In genomic region chr14:100056964-100057817, GRCh38 we compare ENCODE assay signal across 8 cellular contexts. TPM values are rescaled to one million over a fixed set of nuclear protein-coding genes. Genes with fewer than 3 reads are reported as not detected.
DNase-seq lines count a peak whose midpoint lies in the region; ATAC-seq and TF ChIP-seq lines count a peak whose summit lies in the region.

No MANE protein-coding gene starts in this region.

- H3K4me1 Mint-ChIP-seq in activated T-cell treated with anti-CD3 and anti-CD28 coated beads, Interleukin-2, amount 50 U/mL, for 4 hours (ENCODE audit: low read depth), result peaks cover 53% of the 10 kb centered on the region
- H3K4me1 Mint-ChIP-seq in chondrocyte (ENCODE audit: low read depth), result peaks cover 28% of the 10 kb centered on the region
- peaks cover 48 to 66% of the 10 kb centered on the region in 2 donors for H3K4me1 Mint-ChIP-seq in natural killer cell treated with Interleukin-12 subunit alpha and Interleukin-12 subunit beta and Interleukin-15 and Interleukin-18, amount 100 ng/mL, for 72 hours (ENCODE audit: low read depth in 2 of 2)

- peak; percentile 51 to 63 for ATAC-seq in activated T-cell treated with anti-CD3 and anti-CD28 coated beads, Interleukin-2, amount 50 U/mL, for 4 hours
- peak in 1 of 2 donors; percentile 71 for ATAC-seq in natural killer cell treated with Interleukin-12 subunit alpha and Interleukin-12 subunit beta and Interleukin-15 and Interleukin-18, amount 100 ng/mL, for 72 hours
- ATAC-seq in GM19023 (IDR thresholded peaks at IDR 0.05; ENCODE audit: unreplicated experiment), result no peak

- no peak overlapping the region for H3K4me3 ChIP-seq in LNCaP clone FGC (ENCODE audit: low read depth, low read length)

- no peaks in the 10 kb centered on the region for H3K36me3 Mint-ChIP-seq in activated T-cell treated with anti-CD3 and anti-CD28 coated beads, Interleukin-2, amount 50 U/mL, for 4 hours (ENCODE audit: insufficient read depth)
- H3K36me3 Mint-ChIP-seq in chondrocyte (ENCODE audit: low read depth), result no peaks in the 10 kb centered on the region
- H3K36me3 Mint-ChIP-seq in natural killer cell treated with Interleukin-12 subunit alpha and Interleukin-12 subunit beta and Interleukin-15 and Interleukin-18, amount 100 ng/mL, for 72 hours, result no peaks in the 10 kb centered on the region

- H3K9me3 Mint-ChIP-seq in activated T-cell treated with anti-CD3 and anti-CD28 coated beads, Interleukin-2, amount 50 U/mL, for 4 hours, result no peaks in the 10 kb centered on the region
- H3K9me3 Mint-ChIP-seq in chondrocyte (ENCODE audit: low read depth), result peaks cover 3% of the 10 kb centered on the region
- no peaks in the 10 kb centered on the region for H3K9me3 Mint-ChIP-seq in natural killer cell treated with Interleukin-12 subunit alpha and Interleukin-12 subunit beta and Interleukin-15 and Interleukin-18, amount 100 ng/mL, for 72 hours

- TF ChIP-seq CTCF in LNCaP clone FGC (IDR thresholded peaks at IDR 0.05; ENCODE audit: control insufficient read depth, extremely low read depth, insufficient read depth) (peak; percentile 41), chondrocyte (IDR thresholded peaks at IDR 0.05) (peak; percentile 61)

- peak overlapping the region; percentile 81 for H3K27ac Mint-ChIP-seq in chondrocyte (ENCODE audit: unreplicated experiment)
- H3K27ac Mint-ChIP-seq in natural killer cell treated with Interleukin-12 subunit alpha and Interleukin-12 subunit beta and Interleukin-15 and Interleukin-18, amount 100 ng/mL, for 72 hours, result peak overlapping the region; percentile 93 to 99

- no peak for DNase-seq in activated T-cell treated with anti-CD3 and anti-CD28 coated beads, Interleukin-2, amount 50 U/mL, for 4 hours
- DNase-seq in activated T-cell treated with anti-CD3 and anti-CD28 coated beads, Interleukin-2, amount 50 U/mL, for 48 hours, result no peak
- DNase-seq in LNCaP clone FGC (ENCODE audit: low read depth), result no peak
- no peak for DNase-seq in chondrocyte (ENCODE audit: low spot score)
- no peak for DNase-seq in natural killer cell treated with Interleukin-12 subunit alpha and Interleukin-12 subunit beta and Interleukin-15 and Interleukin-18, amount 100 ng/mL, for 72 hours (ENCODE audit: low spot score)
- DNase-seq in effector CD8-positive, alpha-beta T cell (lab: John Stamatoyannopoulos, UW), result no peak
- no peak for DNase-seq in NCI-H2107 treated with DMSO at 0.1 percent for 48 hours (lab: John Stamatoyannopoulos, UW; ENCODE audit: unreplicated experiment)

- H3K4me3 Mint-ChIP-seq in activated T-cell treated with anti-CD3 and anti-CD28 coated beads, Interleukin-2, amount 50 U/mL, for 4 hours, result no peak overlapping the region
- no peak overlapping the region for H3K4me3 Mint-ChIP-seq in chondrocyte (ENCODE audit: unreplicated experiment)
- H3K4me3 Mint-ChIP-seq in natural killer cell treated with Interleukin-12 subunit alpha and Interleukin-12 subunit beta and Interleukin-15 and Interleukin-18, amount 100 ng/mL, for 72 hours, result peak overlapping the region; percentile 82

- no peaks in the 10 kb centered on the region for H3K27me3 Mint-ChIP-seq in activated T-cell treated with anti-CD3 and anti-CD28 coated beads, Interleukin-2, amount 50 U/mL, for 4 hours (ENCODE audit: low read depth)
- H3K27me3 Mint-ChIP-seq in chondrocyte (ENCODE audit: low read depth), result no peaks in the 10 kb centered on the region
- H3K27me3 Mint-ChIP-seq in natural killer cell treated with Interleukin-12 subunit alpha and Interleukin-12 subunit beta and Interleukin-15 and Interleukin-18, amount 100 ng/mL, for 72 hours, result no peaks in the 10 kb centered on the region

RNA-seq across cellular contexts. Expression of gene EVL, which starts 8.0 kb away (rescaled TPM):
- total RNA-seq in activated T-cell treated with anti-CD3 and anti-CD28 coated beads, Interleukin-2, amount 50 U/mL, for 4 hours, result 100 to 1,000 TPM in 2 of 3 donors, 10 to 100 TPM in 1; 79.4 to 112 (median 107) TPM
- 98.9 to 112 TPM (median 104 TPM) in 3 replicates for total RNA-seq in chondrocyte
- total RNA-seq in natural killer cell treated with Interleukin-12 subunit alpha and Interleukin-12 subunit beta and Interleukin-15 and Interleukin-18, amount 100 ng/mL, for 72 hours, result 100 to 1,000 TPM; 109 to 232 TPM
